24 cellular contexts compared by ENCODE assay signal in the genomic region with DNA sequence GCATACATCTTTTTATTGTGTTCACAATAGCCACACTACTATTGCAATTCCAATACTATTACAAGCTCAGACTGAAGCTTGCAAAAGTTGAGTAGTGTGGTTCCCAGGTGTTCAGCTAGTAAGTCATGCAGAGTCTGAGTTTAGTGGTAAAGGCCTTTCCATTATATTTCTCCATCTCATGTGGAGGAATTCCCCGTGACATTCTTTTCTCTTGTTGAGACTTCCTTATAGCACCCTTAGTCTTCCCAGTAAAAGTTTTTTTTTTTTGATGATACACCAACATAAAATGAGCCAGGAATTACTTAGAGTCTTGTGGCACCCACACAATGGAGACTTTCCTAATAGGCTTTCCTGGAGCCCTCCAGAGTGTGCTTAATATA.
DNase-seq lines count a peak whose midpoint lies in the region; ATAC-seq, FAIRE-seq and TF ChIP-seq lines count a peak whose summit lies in the region.
"Had no signal": no experiment of that assay in that cellular context is flagged by ENCODE, and none has a peak within 500 bp of the region (broad histone marks: within the 10 kb centered on the region; RNA-seq: fewer than 3 reads in every experiment).

No MANE protein-coding gene starts in this region.

- H3K4me1 Mint-ChIP-seq in astrocyte (ENCODE audit: low read depth, unreplicated experiment): peaks cover 18% of the 10 kb centered on the region
- H3K4me1 Mint-ChIP-seq: GM23338, WTC11 had no signal

- intact Hi-C loops in left ventricle myocardium inferior (cut with micrococcal nuclease) (no loop called here), heart left ventricle (cut with DNase I) (no loop called here)

- TF ChIP-seq POLR2A in heart left ventricle (IDR thresholded peaks at IDR 0.05): no peak

- H3K36me3 Mint-ChIP-seq in astrocyte (ENCODE audit: low read depth, unreplicated experiment): peaks cover 3% of the 10 kb centered on the region
- H3K36me3 Mint-ChIP-seq: immature natural killer cell, WTC11 had no signal

- H3K79me2 ChIP-seq in astrocyte (ENCODE audit: insufficient read depth, low read length): no peaks in the 10 kb centered on the region

- in situ Hi-C loops in G401 (cut with HindIII; ENCODE audit: low sequenced_read_pairs): no loop called here

- no peak overlapping the region for H2AFZ ChIP-seq in astrocyte (ENCODE audit: low read depth, low read length)
- H2AFZ ChIP-seq: GM23338 had no signal

- H3K9me3 ChIP-seq in left ventricle myocardium inferior (replicated peaks) (no peaks in the 10 kb centered on the region), heart left ventricle (no peaks in the 10 kb centered on the region), astrocyte (ENCODE audit: insufficient read depth, low read depth, low read length) (no peaks in the 10 kb centered on the region), subcutaneous abdominal adipose tissue (ENCODE audit: control insufficient read depth in 5 of 5, low read length in 5 of 5) (no peaks in the 10 kb centered on the region), MG63 (no peaks in the 10 kb centered on the region)
- H3K9me3 ChIP-seq: BLaER1, Peyer's patch had no signal

- TF ChIP-seq CTCF in left ventricle myocardium inferior (IDR thresholded peaks at IDR 0.05; ENCODE audit: borderline replicate concordance): no peak
- TF ChIP-seq CTCF in heart left ventricle (IDR thresholded peaks at IDR 0.05): no peak
- TF ChIP-seq CTCF in astrocyte (IDR thresholded peaks at IDR 0.05; ENCODE audit: insufficient read depth, low read depth, low read length): no peak
- no peak for TF ChIP-seq CTCF in foreskin keratinocyte (conservative IDR thresholded peaks at IDR 0.05)

- no peak overlapping the region for H3K4me2 ChIP-seq in astrocyte (ENCODE audit: low read length)
- H3K4me2 ChIP-seq: BLaER1, GM23338, KMS-11 had no signal

- no peak for DNase-seq in left ventricle myocardium inferior
- no peak for DNase-seq in heart left ventricle
- peak; percentile 56 for DNase-seq in astrocyte (ENCODE audit: low read depth)
- peak; percentile 88 to 93 for DNase-seq in foreskin keratinocyte
- no peak for DNase-seq in Kasumi-1 (lab: John Stamatoyannopoulos, UW)
- no peak for DNase-seq in MG63
- no peak for DNase-seq in G401 (ENCODE audit: low spot score)
- DNase-seq: activated CD4-positive, alpha-beta memory T cell treated with anti-CD3 and anti-CD28 coated beads, Interleukin-2, amount 10 ng/mL, durations not matched to agents 7 days and 5 days; activated naive CD4-positive, alpha-beta T cell treated with Interleukin-2 at 50 U/mL for 16 hours; activated T-cell treated with anti-CD3 and anti-CD28 coated beads, Interleukin-2, amount 50 U/mL, for 24 hours; immature natural killer cell; NCI-H1092; NCI-H2081; Peyer's patch had no signal

- H3K27ac ChIP-seq in left ventricle myocardium inferior (replicated peaks) (peak overlapping the region; percentile 53), heart left ventricle (peak overlapping the region in 1 of 12 donors; percentile 12), astrocyte (ENCODE audit: low read depth, low read length) (no peak overlapping the region), foreskin keratinocyte (peak overlapping the region; percentile 49), subcutaneous abdominal adipose tissue (ENCODE audit: low read depth, low read length) (peak overlapping the region; percentile 45)
- H3K27ac ChIP-seq: BLaER1, KMS-11 had no signal

- H4K20me1 ChIP-seq in astrocyte (ENCODE audit: insufficient read depth, low read length): no peaks in the 10 kb centered on the region

- no peaks in the 10 kb centered on the region for H3K9me3 Mint-ChIP-seq in astrocyte (ENCODE audit: unreplicated experiment)
- H3K9me3 Mint-ChIP-seq: activated CD4-positive, alpha-beta memory T cell treated with anti-CD3 and anti-CD28 coated beads, Interleukin-2, amount 10 ng/mL, durations not matched to agents 7 days and 5 days; activated T-cell treated with anti-CD3 and anti-CD28 coated beads, Interleukin-2, amount 50 U/mL, for 24 hours; GM23338; immature natural killer cell; T-helper 2 cell treated with Interferon-gamma antibody and Interleukin-4, amounts not matched to agents 5 μg/mL and 100 μg/mL, for 36 hours; WTC11 had no signal

- no peak for FAIRE-seq in astrocyte (lab: Jason Lieb, UNC)
- FAIRE-seq: A204.1, D721Med, G401.6 had no signal

- H3K36me3 ChIP-seq in left ventricle myocardium inferior (no peaks in the 10 kb centered on the region), heart left ventricle (no peaks in the 10 kb centered on the region), astrocyte (ENCODE audit: insufficient read depth, low read length) (no peaks in the 10 kb centered on the region), subcutaneous abdominal adipose tissue (ENCODE audit: control insufficient read depth in 5 of 5, insufficient read depth in 5 of 5, low read length in 5 of 5) (no peaks in the 10 kb centered on the region), MG63 (no peaks in the 10 kb centered on the region)
- H3K36me3 ChIP-seq: BLaER1, Peyer's patch had no signal

- ATAC-seq in heart left ventricle: no peak
- ATAC-seq in foreskin keratinocyte: peak; percentile 92
- ATAC-seq: GM23338, WTC11 had no signal

- H3K27me3 ChIP-seq in left ventricle myocardium inferior (ENCODE audit: low read depth) (no peaks in the 10 kb centered on the region), heart left ventricle (no peaks in the 10 kb centered on the region), astrocyte (ENCODE audit: insufficient read depth, low read length) (no peaks in the 10 kb centered on the region), foreskin keratinocyte (no peaks in the 10 kb centered on the region), subcutaneous abdominal adipose tissue (ENCODE audit: control insufficient read depth in 5 of 5, insufficient read depth in 4 of 5, low read length in 5 of 5) (no peaks in the 10 kb centered on the region), MG63 (no peaks in the 10 kb centered on the region)
- H3K27me3 ChIP-seq: BLaER1, Peyer's patch had no signal

- H3K4me3 ChIP-seq in left ventricle myocardium inferior (no peak overlapping the region), heart left ventricle (no peak overlapping the region), astrocyte (ENCODE audit: insufficient read depth, low read depth, low read length) (no peak overlapping the region), subcutaneous abdominal adipose tissue (ENCODE audit: low read depth in 1 of 5, low read length in 5 of 5) (peak overlapping the region in 1 of 5 donors; percentile 25), MG63 (no peak overlapping the region)
- H3K4me3 ChIP-seq: BLaER1, GM23338, lung, Peyer's patch had no signal

- H3K4me1 ChIP-seq in left ventricle myocardium inferior: peaks cover 31% of the 10 kb centered on the region
- H3K4me1 ChIP-seq in heart left ventricle: peaks cover 0 to 37% (median 20%) of the 10 kb centered on the region in 12 donors
- peaks cover 7% of the 10 kb centered on the region for H3K4me1 ChIP-seq in astrocyte (ENCODE audit: insufficient read depth, low read length)
- H3K4me1 ChIP-seq in foreskin keratinocyte: peaks cover 22% of the 10 kb centered on the region
- peaks cover 4 to 28% (median 22%) of the 10 kb centered on the region in 5 donors for H3K4me1 ChIP-seq in subcutaneous abdominal adipose tissue (ENCODE audit: control insufficient read depth in 5 of 5, insufficient read depth in 5 of 5, low read length in 5 of 5)

- no peak overlapping the region for H3K9ac ChIP-seq in astrocyte (ENCODE audit: low read length)
- H3K9ac ChIP-seq in subcutaneous abdominal adipose tissue (ENCODE audit: low read length in 5 of 5): no peak overlapping the region
- H3K9ac ChIP-seq: BLaER1, KMS-11 had no signal

- H3K4me3 Mint-ChIP-seq in astrocyte (ENCODE audit: unreplicated experiment): no peak overlapping the region
- H3K4me3 Mint-ChIP-seq: activated CD4-positive, alpha-beta memory T cell treated with anti-CD3 and anti-CD28 coated beads, Interleukin-2, amount 10 ng/mL, durations not matched to agents 7 days and 5 days; activated T-cell treated with anti-CD3 and anti-CD28 coated beads, Interleukin-2, amount 50 U/mL, for 24 hours; GM23338; immature natural killer cell; T-helper 2 cell treated with Interferon-gamma antibody and Interleukin-4, amounts not matched to agents 5 μg/mL and 100 μg/mL, for 36 hours; WTC11 had no signal

- WGBS in heart left ventricle, 4 donors: 93 to 100% (median 98%) methylated on average over 1 of the region's 1 CpG

- no peaks in the 10 kb centered on the region for H3K27me3 Mint-ChIP-seq in astrocyte (ENCODE audit: low read depth, unreplicated experiment)
- H3K27me3 Mint-ChIP-seq: activated CD4-positive, alpha-beta memory T cell treated with anti-CD3 and anti-CD28 coated beads, Interleukin-2, amount 10 ng/mL, durations not matched to agents 7 days and 5 days; activated T-cell treated with anti-CD3 and anti-CD28 coated beads, Interleukin-2, amount 50 U/mL, for 24 hours had no signal

- H3K27ac Mint-ChIP-seq in astrocyte (ENCODE audit: unreplicated experiment): peak overlapping the region; percentile 43
- H3K27ac Mint-ChIP-seq: activated CD4-positive, alpha-beta memory T cell treated with anti-CD3 and anti-CD28 coated beads, Interleukin-2, amount 10 ng/mL, durations not matched to agents 7 days and 5 days; activated T-cell treated with anti-CD3 and anti-CD28 coated beads, Interleukin-2, amount 50 U/mL, for 24 hours; GM23338; immature natural killer cell; T-helper 2 cell treated with Interferon-gamma antibody and Interleukin-4, amounts not matched to agents 5 μg/mL and 100 μg/mL, for 36 hours; WTC11 had no signal

Comparison
In these comparisons a context has a peak if more than half of its experiments do, and no peak if none do; other contexts are left out.
1. DNase-seq: peak in astrocyte (single experiment) and foreskin keratinocyte (2 of 2); none in left ventricle myocardium inferior (single experiment), heart left ventricle (0 of 5), Kasumi-1 (0 of 2), MG63 (single experiment) and G401 (single experiment).